Comparison of ENCODE assay signal across 8 cellular contexts in the genomic region with DNA sequence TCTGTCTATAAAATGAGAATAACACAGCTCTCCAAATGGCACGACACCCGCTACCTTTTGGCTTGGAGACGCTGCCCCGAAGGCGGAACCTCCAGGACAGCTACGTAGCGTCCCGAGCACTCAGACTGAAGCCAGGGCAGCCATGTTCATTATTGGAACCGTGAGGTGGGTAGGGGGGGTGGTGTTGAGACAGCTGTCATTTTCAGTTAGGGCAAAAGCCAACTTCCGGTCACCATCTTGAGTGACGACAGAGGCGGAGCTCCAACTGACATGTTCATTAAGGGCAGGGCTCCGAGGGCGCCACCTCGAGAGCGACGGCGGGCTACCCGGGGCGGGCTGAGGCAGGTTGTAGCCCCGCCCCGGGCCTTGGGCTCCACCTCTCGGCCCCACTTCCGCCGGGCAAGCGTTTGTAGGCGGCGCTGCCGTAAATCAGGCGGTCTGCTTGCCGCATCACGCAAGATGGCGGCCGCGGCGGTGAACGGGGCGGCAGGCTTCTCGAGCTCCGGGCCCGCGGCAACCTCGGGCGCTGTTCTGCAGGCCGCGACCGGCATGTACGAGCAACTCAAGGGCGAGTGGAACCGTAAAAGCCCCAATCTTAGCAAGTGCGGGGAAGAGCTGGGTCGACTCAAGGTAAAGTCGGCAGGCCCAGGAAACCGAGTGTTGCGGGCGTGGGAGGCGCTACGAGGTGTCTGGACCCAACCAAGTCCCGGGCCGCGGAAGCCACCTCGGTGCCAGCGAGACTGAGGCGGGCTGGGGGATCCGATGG. TPM values are rescaled to one million over a fixed set of nuclear protein-coding genes. Genes with fewer than 3 reads are reported as not detected.
DNase-seq lines count a peak whose midpoint lies in the region; ATAC-seq and TF ChIP-seq lines count a peak whose summit lies in the region.

TSS of gene PSMD8 (plus strand) at position 240 of the 766 bp plus-strand sequence. CDS start at position 271, 31 bp downstream.

- POLR2A ChIA-PET in naive thymus-derived CD8-positive, alpha-beta T cell (lab: Charles Lee), result interaction anchor here (0.5 to 5.2 kb wide), 24 partner anchors 10 to 1157 kb away, joined by 3 to 56 read pairs (median 4); partner anchors contain the start of genes ACTN4, CATSPERG, EIF3K and FAM98C

- H3K27ac ChIP-seq in RWPE2 (ENCODE audit: poor library complexity, severe bottlenecking), result peak within 1 kb of the TSS; percentile 62

- intact Hi-C loops in activated T-helper 2 cell treated with anti-CD3 and anti-CD28 coated beads, Interferon-gamma antibody, Interleukin-2, Interleukin-4, amounts not matched to agents 10 μg/mL and 5 μg/mL and 100 μg/mL, durations not matched to agents 14 hours and 24 hours and 36 hours (cut with micrococcal nuclease), result loop anchor here (1.0 to 10.0 kb wide), 9 partner anchors 12 to 970 kb away; partner anchors contain the start of genes MRPS12, SAMD4B, SARS2 and SIPA1L3

- H3K4me3 Mint-ChIP-seq in activated T-helper 2 cell treated with anti-CD3 and anti-CD28 coated beads, Interferon-gamma antibody, Interleukin-2, Interleukin-4, amounts not matched to agents 10 μg/mL and 5 μg/mL and 100 μg/mL, durations not matched to agents 14 hours and 24 hours and 36 hours (ENCODE audit: low read depth), result peak within 1 kb of the TSS; percentile 100
- H3K4me3 Mint-ChIP-seq in naive thymus-derived CD8-positive, alpha-beta T cell, result peak within 1 kb of the TSS; percentile 94 to 100 (median 99)

- peak; percentile 39 for TF ChIP-seq CTCF in RWPE2 (IDR thresholded peaks at IDR 0.05; ENCODE audit: poor library complexity, severe bottlenecking)
- no peak for TF ChIP-seq CTCF in fibroblast of mammary gland (conservative IDR thresholded peaks at IDR 0.05; ENCODE audit: control insufficient read depth, insufficient read depth, low read depth, low read length)

- no peaks in the 10 kb centered on the region for H3K9me3 Mint-ChIP-seq in activated T-helper 2 cell treated with anti-CD3 and anti-CD28 coated beads, Interferon-gamma antibody, Interleukin-2, Interleukin-4, amounts not matched to agents 10 μg/mL and 5 μg/mL and 100 μg/mL, durations not matched to agents 14 hours and 24 hours and 36 hours
- H3K9me3 Mint-ChIP-seq in naive thymus-derived CD8-positive, alpha-beta T cell, result no peaks in the 10 kb centered on the region

- peak; percentile 94 for ATAC-seq in RWPE2 (ENCODE audit: low read depth)
- ATAC-seq in naive thymus-derived CD8-positive, alpha-beta T cell, result peak; percentile 95 to 96

- peak within 1 kb of the TSS; percentile 80 for H3K4me3 ChIP-seq in RWPE2 (ENCODE audit: severe bottlenecking)
- H3K4me3 ChIP-seq in fibroblast of mammary gland (ENCODE audit: control insufficient read depth, low read depth, low read length), result peak within 1 kb of the TSS; percentile 75

- no peaks in the 10 kb centered on the region for H3K9me3 ChIP-seq in RWPE2 (ENCODE audit: severe bottlenecking)

- no peaks in the 10 kb centered on the region for H3K27me3 Mint-ChIP-seq in activated T-helper 2 cell treated with anti-CD3 and anti-CD28 coated beads, Interferon-gamma antibody, Interleukin-2, Interleukin-4, amounts not matched to agents 10 μg/mL and 5 μg/mL and 100 μg/mL, durations not matched to agents 14 hours and 24 hours and 36 hours (ENCODE audit: low read depth)
- H3K27me3 Mint-ChIP-seq in naive thymus-derived CD8-positive, alpha-beta T cell, result peaks cover 0 to 13% (median 8%) of the 10 kb centered on the region in 5 donors

- DNase-seq in ELR (ENCODE audit: low read depth) (peak; percentile 98), H4 (ENCODE audit: low spot score) (peak; percentile 100), LoVo (ENCODE audit: low spot score) (peak; percentile 99), RWPE2 (ENCODE audit: low spot score) (peak; percentile 97), fibroblast of mammary gland (ENCODE audit: low read depth) (peak; percentile 96)
- DNase-seq in activated T-helper 2 cell treated with anti-CD3 and anti-CD28 coated beads, Interferon-gamma antibody, Interleukin-2, Interleukin-4, amounts not matched to agents 10 μg/mL and 5 μg/mL and 100 μg/mL, durations not matched to agents 14 hours and 24 hours and 36 hours (ENCODE audit: low spot score), result peak; percentile 98
- peak; percentile 91 to 99 (median 98) for DNase-seq in naive thymus-derived CD8-positive, alpha-beta T cell
- peak; percentile 92 to 99 (median 97) for DNase-seq in stimulated activated naive CD4-positive, alpha-beta T cell (lab: John Stamatoyannopoulos, UW)

- H3K36me3 ChIP-seq in RWPE2 (ENCODE audit: low read depth), result peaks cover 36% of the 10 kb centered on the region

- H3K36me3 Mint-ChIP-seq in activated T-helper 2 cell treated with anti-CD3 and anti-CD28 coated beads, Interferon-gamma antibody, Interleukin-2, Interleukin-4, amounts not matched to agents 10 μg/mL and 5 μg/mL and 100 μg/mL, durations not matched to agents 14 hours and 24 hours and 36 hours (ENCODE audit: low read depth), result peaks cover 40% of the 10 kb centered on the region
- peaks cover 0 to 39% (median 14%) of the 10 kb centered on the region in 3 donors for H3K36me3 Mint-ChIP-seq in naive thymus-derived CD8-positive, alpha-beta T cell

- H3K4me1 Mint-ChIP-seq in activated T-helper 2 cell treated with anti-CD3 and anti-CD28 coated beads, Interferon-gamma antibody, Interleukin-2, Interleukin-4, amounts not matched to agents 10 μg/mL and 5 μg/mL and 100 μg/mL, durations not matched to agents 14 hours and 24 hours and 36 hours (ENCODE audit: low read depth), result peaks cover 22% of the 10 kb centered on the region
- peaks cover 21 to 35% (median 31%) of the 10 kb centered on the region in 4 donors for H3K4me1 Mint-ChIP-seq in naive thymus-derived CD8-positive, alpha-beta T cell

- no peaks in the 10 kb centered on the region for H3K27me3 ChIP-seq in RWPE2 (ENCODE audit: insufficient read depth, poor library complexity, severe bottlenecking)

- peak within 1 kb of the TSS; percentile 98 for H3K27ac Mint-ChIP-seq in activated T-helper 2 cell treated with anti-CD3 and anti-CD28 coated beads, Interferon-gamma antibody, Interleukin-2, Interleukin-4, amounts not matched to agents 10 μg/mL and 5 μg/mL and 100 μg/mL, durations not matched to agents 14 hours and 24 hours and 36 hours
- H3K27ac Mint-ChIP-seq in naive thymus-derived CD8-positive, alpha-beta T cell, result peak within 1 kb of the TSS; percentile 93 to 100 (median 98)

- H3K4me1 ChIP-seq in RWPE2 (ENCODE audit: insufficient read depth, poor library complexity, severe bottlenecking), result peaks cover 5% of the 10 kb centered on the region

RNA-seq across cellular contexts. Expression of gene PSMD8, which starts in this region (rescaled TPM):
- 743 and 838 TPM in 2 replicates for total RNA-seq in H4 (2014; rRNA removed; shearing (Covaris generic))
- 286 and 299 TPM in 2 replicates for total RNA-seq in activated T-helper 2 cell treated with anti-CD3 and anti-CD28 coated beads, Interferon-gamma antibody, Interleukin-2, Interleukin-4, amounts not matched to agents 10 μg/mL and 5 μg/mL and 100 μg/mL, durations not matched to agents 14 hours and 24 hours and 36 hours
- total RNA-seq in naive thymus-derived CD8-positive, alpha-beta T cell, result 10 to 100 TPM; 73.8 to 80.7 TPM
- polyA plus RNA-seq in naive thymus-derived CD8-positive, alpha-beta T cell, result 100 to 1,000 TPM; 137 to 139 (median 137) TPM

Comparison
In these comparisons a context has a peak if more than half of its experiments do, and no peak if none do; other contexts are left out.
1. Peak in every context shown above with its lines: DNase-seq, ATAC-seq, H3K4me3 ChIP-seq and H3K27ac ChIP-seq.